In the genomic region with DNA sequence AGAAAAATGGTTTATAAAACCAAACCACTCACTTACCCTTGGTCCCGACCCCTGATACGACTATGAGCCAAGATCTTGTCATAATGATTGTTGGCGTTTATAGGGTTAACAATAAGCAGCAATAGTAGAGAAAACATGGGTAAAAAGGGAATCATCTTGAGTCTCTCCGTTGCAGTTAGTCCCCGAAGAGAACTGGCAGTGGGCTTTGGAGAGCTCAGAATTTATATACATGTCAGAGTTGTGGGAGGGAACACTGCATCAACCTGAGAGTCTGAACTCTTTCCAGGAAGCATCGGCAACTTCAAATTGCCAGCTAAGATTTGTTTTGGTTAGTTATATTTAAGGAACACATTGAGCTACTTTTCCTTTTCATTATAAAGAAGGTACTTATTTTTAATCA, we compare ENCODE assay signal across 13 cellular contexts. TPM values are rescaled to one million over a fixed set of nuclear protein-coding genes. Genes with fewer than 3 reads are reported as not detected.
DNase-seq lines count a peak whose midpoint lies in the region; ATAC-seq and TF ChIP-seq lines count a peak whose summit lies in the region.
"Had no signal": no experiment of that assay in that cellular context is flagged by ENCODE, and none has a peak within 500 bp of the region (broad histone marks: within the 10 kb centered on the region; RNA-seq: fewer than 3 reads in every experiment).

Gene POSTN, minus strand, starts transcription at position 197 of the 400 bp plus-strand sequence. Its CDS starts 42 bp downstream, at position 155.

- TF ChIP-seq CTCF in AG09309 (IDR thresholded peaks at IDR 0.05; ENCODE audit: control insufficient read depth, insufficient read depth, low read depth, low read length, missing control alignments) (no peak), right atrium auricular region (IDR thresholded peaks at IDR 0.05) (no peak)

- DNase-seq in AG09309 (ENCODE audit: low read depth) (no peak), astrocyte of the hippocampus (ENCODE audit: low read depth, low spot score) (peak; percentile 29), right atrium auricular region (ENCODE audit: low spot score) (no peak), posterior vena cava (ENCODE audit: low spot score) (no peak), G401 (ENCODE audit: low spot score) (no peak), left lobe of liver (ENCODE audit: low spot score) (no peak), occipital lobe (lab: John Stamatoyannopoulos, UW) (no peak)
- DNase-seq in stimulated activated CD4-positive, alpha-beta T cell treated with anti-CD3 and anti-CD28 coated beads, Interleukin-1b, Interleukin-23, amount 100 ng/mL, for 48 hours: no peak
- DNase-seq: activated CD8-positive, alpha-beta memory T cell treated with anti-CD3 and anti-CD28 coated beads for 24 hours; glutamatergic neuron; KBM-7; posterior cingulate gyrus; stimulated activated CD8-positive, alpha-beta memory T cell treated with anti-CD3 and anti-CD28 coated beads, Interleukin-4, amount 100 ng/mL, for 48 hours had no signal

- H3K4me3 ChIP-seq in AG09309 (ENCODE audit: control insufficient read depth, low read depth, low read length) (peak within 1 kb of the TSS; percentile 50), right atrium auricular region (no peak within 1 kb of the TSS)

- no peaks in the 10 kb centered on the region for H3K27me3 ChIP-seq in right atrium auricular region

- no peak for ATAC-seq in left lobe of liver

- no peaks in the 10 kb centered on the region for H3K36me3 ChIP-seq in right atrium auricular region

- no peaks in the 10 kb centered on the region for H3K9me3 ChIP-seq in right atrium auricular region

- in situ Hi-C loops in G401 (cut with HindIII; ENCODE audit: low sequenced_read_pairs): no loop called here

- peaks cover 0 to 9% of the 10 kb centered on the region in 2 donors for H3K4me1 ChIP-seq in right atrium auricular region

- intact Hi-C loops in posterior vena cava (cut with DNase I): no loop called here

- H3K27ac ChIP-seq in right atrium auricular region: no peak within 1 kb of the TSS

RNA-seq across cellular contexts. Expression of gene POSTN, which starts in this region (rescaled TPM):
- total RNA-seq in right atrium auricular region (100 to 1,000 TPM in 1 of 2 donors, 10 to 100 TPM in 1; 81.2 to 108 TPM), posterior vena cava (100 to 1,000 TPM in 1 of 2 donors, 10 to 100 TPM in 1; 27.8 to 110 TPM), left lobe of liver (0.48 TPM), occipital lobe (3.4 TPM)
- 0.31 TPM in 1 of 2 replicates, not detected in the other for total RNA-seq in G401 (2014; rRNA removed; shearing (Covaris generic))
